ENCODE assay signal across 32 cellular contexts in the genomic region with DNA sequence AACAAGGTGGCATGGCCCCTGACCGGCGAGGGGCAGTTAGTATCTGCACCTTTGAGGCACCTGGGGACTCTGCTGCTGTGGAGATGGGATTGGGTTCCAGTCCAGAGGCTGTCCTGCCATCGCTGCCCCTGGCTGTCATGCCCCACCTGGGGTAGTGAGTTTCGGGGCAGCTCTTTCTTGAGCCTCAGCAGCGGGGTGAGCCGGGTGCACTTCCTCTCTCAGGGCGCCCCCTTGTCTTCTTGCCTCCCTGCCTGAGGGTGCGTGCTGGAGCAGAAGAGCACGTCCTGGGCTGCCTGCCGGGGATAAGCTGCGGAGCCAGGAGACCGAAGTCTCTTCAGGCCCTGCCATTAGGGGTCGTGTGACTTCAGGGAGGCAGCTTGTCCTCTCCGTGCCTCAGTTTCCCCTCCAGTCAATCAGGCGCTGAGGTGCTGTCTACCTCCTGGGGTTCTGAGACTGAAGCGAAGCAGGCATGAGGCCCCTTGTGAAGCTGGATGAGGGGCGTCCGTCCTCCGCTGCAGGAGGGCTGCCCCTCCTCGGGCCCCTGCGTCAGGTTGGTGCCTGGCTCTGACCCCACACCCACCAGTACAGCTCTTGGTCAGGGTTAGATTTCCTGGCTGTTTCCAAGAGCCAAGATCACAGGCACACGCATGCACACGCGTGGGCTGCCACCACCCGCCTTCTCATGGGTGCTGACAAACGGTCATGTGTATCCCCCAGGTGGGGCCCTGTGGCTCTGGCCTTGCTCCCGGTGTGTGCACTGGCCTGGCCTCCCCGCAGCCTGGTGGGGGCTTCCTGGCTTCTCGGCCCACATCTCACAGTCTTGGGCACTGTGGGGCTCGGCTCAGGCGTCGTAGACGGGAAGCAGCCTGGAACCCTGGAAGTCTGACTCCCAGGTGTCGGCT. TPM values are rescaled to one million over a fixed set of nuclear protein-coding genes. Genes with fewer than 3 reads are reported as not detected.
"Had no signal": no experiment of that assay in that cellular context is flagged by ENCODE, and none has a peak within 500 bp of the region (broad histone marks: within the 10 kb centered on the region; RNA-seq: fewer than 3 reads in every experiment).

No MANE protein-coding gene starts in this region.

- H3K27me3 ChIP-seq: esophagus squamous epithelium, pancreas, suprapubic skin, tibial artery, uterus had no signal

- H3K36me3 Mint-ChIP-seq: activated naive CD8-positive, alpha-beta T cell; stimulated activated naive B cell treated with anti-CD40 and anti-IgM and Interleukin-4, amounts not matched to agents 10 μg/mL and 1 μg/mL and 100 μg/mL, for 72 hours; WTC11 had no signal

- H3K9me3 Mint-ChIP-seq: activated CD4-positive, alpha-beta T cell treated with anti-CD3 and anti-CD28 coated beads, Interleukin-2, amount 10 ng/mL, durations not matched to agents 7 days and 5 days; activated CD8-positive, alpha-beta T cell treated with anti-CD3 and anti-CD28 coated beads for 36 hours; activated T-cell treated with anti-CD3 and anti-CD28 coated beads, Interleukin-2, amount 50 U/mL, for 4 hours; activated T-helper 2 cell treated with anti-CD3 and anti-CD28 coated beads, Interferon-gamma antibody, Interleukin-2, Interleukin-4, amounts not matched to agents 10 μg/mL and 5 μg/mL and 100 μg/mL, durations not matched to agents 14 hours and 24 hours and 36 hours; nephron progenitor cell; stimulated activated naive B cell treated with anti-CD40 and anti-IgM and Interleukin-4, amounts not matched to agents 10 μg/mL and 1 μg/mL and 100 μg/mL, for 72 hours; WTC11 had no signal

- FAIRE-seq: colon, endometrium, pancreas had no signal

- DNase-seq: activated CD4-positive, alpha-beta T cell treated with anti-CD3 and anti-CD28 coated beads for 1 hour; activated CD4-positive, alpha-beta T cell treated with anti-CD3 and anti-CD28 coated beads, Interleukin-2, amount 10 ng/mL, durations not matched to agents 7 days and 5 days; activated CD8-positive, alpha-beta T cell treated with anti-CD3 and anti-CD28 coated beads for 36 hours; activated naive CD4-positive, alpha-beta T cell; activated T-cell treated with anti-CD3 and anti-CD28 coated beads, Interleukin-2, amount 50 U/mL, for 4 hours; anterior cingulate cortex; effector CD8-positive, alpha-beta T cell; esophagus squamous epithelium; foreskin melanocyte; heart right ventricle; kidney glomerular epithelial cell; left lung; nephron progenitor cell; retina; stimulated activated CD4-positive, alpha-beta T cell treated with anti-CD3 and anti-CD28 coated beads, Interleukin-1b, Interleukin-23, amount 100 ng/mL, for 48 hours; stimulated activated CD4-positive, alpha-beta T cell treated with anti-CD3 and anti-CD28 coated beads, Interleukin-4, amount 100 ng/mL, for 4 hours; stimulated activated CD8-positive, alpha-beta memory T cell treated with anti-CD3 and anti-CD28 coated beads, Interleukin-4, amount 100 ng/mL, for 48 hours; stimulated activated naive B cell treated with anti-CD40 and anti-IgM and Interleukin-4, amounts not matched to agents 10 μg/mL and 1 μg/mL and 100 μg/mL, for 72 hours; T-helper 2 cell; uterus had no signal

- H3K4me2 ChIP-seq: smooth muscle cell had no signal

- H3K9me3 ChIP-seq: esophagus squamous epithelium, heart right ventricle, left lung, pancreas, prostate gland, suprapubic skin, tibial artery, uterus had no signal

- H3K27ac Mint-ChIP-seq: activated CD4-positive, alpha-beta T cell treated with anti-CD3 and anti-CD28 coated beads, Interleukin-2, amount 10 ng/mL, durations not matched to agents 7 days and 5 days; activated CD8-positive, alpha-beta T cell treated with anti-CD3 and anti-CD28 coated beads for 36 hours; activated naive CD8-positive, alpha-beta T cell; activated T-helper 2 cell treated with anti-CD3 and anti-CD28 coated beads, Interferon-gamma antibody, Interleukin-2, Interleukin-4, amounts not matched to agents 10 μg/mL and 5 μg/mL and 100 μg/mL, durations not matched to agents 14 hours and 24 hours and 36 hours; nephron progenitor cell; stimulated activated naive B cell treated with anti-CD40 and anti-IgM and Interleukin-4, amounts not matched to agents 10 μg/mL and 1 μg/mL and 100 μg/mL, for 72 hours had no signal

- H3K36me3 ChIP-seq: esophagus squamous epithelium, heart right ventricle, left lung, pancreas, prostate gland, suprapubic skin, tibial artery, uterus had no signal

- H3K4me3 ChIP-seq: esophagus squamous epithelium, heart right ventricle, left lung, pancreas, prostate gland, smooth muscle cell, suprapubic skin, tibial artery, uterus had no signal

- H3K4me3 Mint-ChIP-seq: activated CD4-positive, alpha-beta T cell treated with anti-CD3 and anti-CD28 coated beads, Interleukin-2, amount 10 ng/mL, durations not matched to agents 7 days and 5 days; activated CD8-positive, alpha-beta T cell treated with anti-CD3 and anti-CD28 coated beads for 36 hours; activated naive CD8-positive, alpha-beta T cell; activated T-cell treated with anti-CD3 and anti-CD28 coated beads, Interleukin-2, amount 50 U/mL, for 4 hours; nephron progenitor cell; stimulated activated naive B cell treated with anti-CD40 and anti-IgM and Interleukin-4, amounts not matched to agents 10 μg/mL and 1 μg/mL and 100 μg/mL, for 72 hours; WTC11 had no signal

- H3K27me3 Mint-ChIP-seq: activated CD8-positive, alpha-beta T cell treated with anti-CD3 and anti-CD28 coated beads for 36 hours; activated naive CD8-positive, alpha-beta T cell; stimulated activated naive B cell treated with anti-CD40 and anti-IgM and Interleukin-4, amounts not matched to agents 10 μg/mL and 1 μg/mL and 100 μg/mL, for 72 hours had no signal

- H3K27ac ChIP-seq: epithelial cell of prostate, pancreas, prostate gland, suprapubic skin, tibial artery, uterus had no signal

- ATAC-seq: heart right ventricle; stimulated activated naive B cell treated with anti-CD40 and anti-IgM and Interleukin-4, amounts not matched to agents 10 μg/mL and 1 μg/mL and 100 μg/mL, for 72 hours; WTC11 had no signal

RNA-seq across cellular contexts. Expression of gene GNA15, which starts 33.3 kb away (rescaled TPM):
- total RNA-seq: lung microvascular endothelial cell had no signal
